10 cellular contexts compared by ENCODE assay signal in the genomic region with DNA sequence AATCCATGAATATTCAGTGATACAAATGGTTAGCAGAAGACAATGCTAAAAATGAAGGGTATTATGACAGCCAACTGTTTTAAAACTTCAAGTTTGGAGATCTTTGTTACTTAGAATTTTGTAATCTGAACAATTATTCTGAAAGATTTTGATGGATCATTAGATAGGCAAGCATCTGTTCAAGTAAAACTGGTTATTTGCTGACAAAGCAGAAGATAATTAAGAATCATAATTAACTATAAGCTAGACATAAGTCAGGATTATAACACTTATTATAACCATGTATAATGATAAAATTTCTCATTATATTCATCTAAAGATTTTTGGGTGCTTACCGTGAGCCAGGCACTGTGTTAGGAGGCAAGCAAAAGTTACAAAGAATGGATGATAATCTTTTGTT.
"Had no signal": no experiment of that assay in that cellular context is flagged by ENCODE, and none has a peak within 500 bp of the region (broad histone marks: within the 10 kb centered on the region; RNA-seq: fewer than 3 reads in every experiment).

No MANE protein-coding gene starts in this region.

- H3K4me1 ChIP-seq: HAP-1 had no signal

- H3K4me3 ChIP-seq: GM23248, GM23338, HAP-1 had no signal

- H3K4me2 ChIP-seq: GM23338 had no signal

- H3K9ac ChIP-seq: GM23248 had no signal

- H3K27ac ChIP-seq: GM23248 had no signal

- H3K36me3 ChIP-seq: HAP-1 had no signal

- FAIRE-seq: H1, H54 had no signal

- H2AFZ ChIP-seq: GM23248, GM23338 had no signal

- H3K9me3 ChIP-seq: HAP-1 had no signal

- DNase-seq: GM23248, H7, H9, HCEC 1CT, HFFc6 had no signal

- ATAC-seq: GM23338, HCT116 had no signal
